Comparison of ENCODE assay signal across 8 cellular contexts in the genomic region with DNA sequence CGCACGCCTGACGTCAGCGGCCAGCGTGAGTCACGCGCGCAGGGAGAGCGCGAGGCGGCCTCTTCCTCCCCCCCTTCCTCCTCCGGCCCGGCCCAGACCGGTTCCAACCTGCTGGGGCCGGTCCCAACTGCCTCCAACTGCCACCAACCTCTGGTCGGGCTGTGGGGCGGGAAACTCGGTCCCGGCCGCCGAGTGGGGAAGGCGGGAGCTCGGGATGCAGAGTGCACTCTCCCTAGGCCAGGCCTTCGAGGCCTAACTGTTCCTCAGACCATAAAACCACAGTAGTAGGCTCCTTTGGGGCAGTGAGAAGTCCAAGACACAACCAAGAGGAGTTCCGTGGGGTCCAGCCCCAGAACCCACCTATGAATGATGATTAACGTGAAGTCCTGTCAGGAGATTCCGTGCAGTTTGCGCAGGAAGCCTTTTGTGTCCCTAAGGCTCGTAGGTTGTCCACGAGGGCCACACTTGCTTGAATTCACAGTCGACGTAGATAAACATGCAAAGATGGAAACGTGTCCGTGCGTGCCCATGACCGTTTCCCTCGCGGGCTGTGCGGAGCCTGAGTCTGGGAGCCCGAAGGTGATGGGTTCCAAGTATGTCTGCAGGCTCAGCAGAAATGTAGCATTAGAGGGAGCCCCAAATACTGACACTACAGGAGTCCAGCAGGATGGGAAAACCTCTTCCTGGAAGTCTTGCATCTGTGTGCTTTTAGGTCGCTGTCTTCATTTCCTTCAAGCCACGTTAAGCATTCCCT. TPM values are rescaled to one million over a fixed set of nuclear protein-coding genes. Genes with fewer than 3 reads are reported as not detected.
DNase-seq lines count a peak whose midpoint lies in the region; ATAC-seq, FAIRE-seq and TF ChIP-seq lines count a peak whose summit lies in the region.

No MANE protein-coding gene starts in this region.

- CTCF ChIA-PET in activated CD8-positive, alpha-beta T cell treated with anti-CD3 and anti-CD28 coated beads for 36 hours (lab: Charles Lee), result interaction anchor here (0.6 to 3.0 kb wide), 11 partner anchors 8 to 203 kb away, joined by 3 to 22 read pairs (median 4); a partner anchor contains a TSS
- CTCF ChIA-PET in endothelial cell of umbilical vein (lab: Charles Lee), result interaction anchor here (1.0 to 5.7 kb wide), 4 partner anchors 8 to 63 kb away, joined by 3 to 73 read pairs (median 6); no protein-coding TSS in a partner anchor

- dilution Hi-C loops in endothelial cell of umbilical vein (cut with MboI; ENCODE audit: extremely low pct_ligation_motif_present, low sequenced_read_pairs), result no loop called here

- DNase-seq in NCI-H526 treated with DMSO at 0.1 percent for 48 hours (lab: John Stamatoyannopoulos, UW) (peak; percentile 84), endothelial cell of umbilical vein (ENCODE audit: low read depth, low spot score) (no peak)
- peak; percentile 91 for DNase-seq in activated CD8-positive, alpha-beta T cell treated with anti-CD3 and anti-CD28 coated beads for 36 hours
- peak; percentile 78 for DNase-seq in stimulated activated CD8-positive, alpha-beta memory T cell treated with anti-CD3 and anti-CD28 coated beads, Interleukin-2, amount 100 ng/mL, for 48 hours (ENCODE audit: low read depth in 2 of 2)

- H3K27ac Mint-ChIP-seq in activated CD8-positive, alpha-beta T cell treated with anti-CD3 and anti-CD28 coated beads for 36 hours, result peak overlapping the region; percentile 100

- TSS peak; percentile 48 for BruUV-seq in endothelial cell of umbilical vein (replicated peaks; lab: Mats Ljungman, UMichigan)

- peak; percentile 83 for TF ChIP-seq POLR2A in endothelial cell of umbilical vein (IDR thresholded peaks at IDR 0.05; ENCODE audit: low read depth, low read length)

- H4K20me1 ChIP-seq in BLaER1, result peaks cover 20% of the 10 kb centered on the region
- H4K20me1 ChIP-seq in endothelial cell of umbilical vein (replicated peaks; ENCODE audit: control insufficient read depth, extremely low read depth, insufficient read depth, low read length), result no peaks in the 10 kb centered on the region

- peak overlapping the region; percentile 99 for H3K9ac ChIP-seq in BLaER1
- H3K9ac ChIP-seq in endothelial cell of umbilical vein (replicated peaks; ENCODE audit: extremely low read depth, insufficient read depth, low read length), result peak overlapping the region; percentile 83

- no peaks in the 10 kb centered on the region for H3K9me1 ChIP-seq in endothelial cell of umbilical vein (replicated peaks; ENCODE audit: control insufficient read depth, extremely low read depth, insufficient read depth, low read length)

- peak overlapping the region; percentile 100 for H3K27ac ChIP-seq in BLaER1
- peak overlapping the region; percentile 88 for H3K27ac ChIP-seq in endothelial cell of umbilical vein (ENCODE audit: insufficient read depth, low read depth, low read length)

- H3K36me3 ChIP-seq in BLaER1, result peaks cover 28% of the 10 kb centered on the region
- H3K36me3 ChIP-seq in endothelial cell of umbilical vein (ENCODE audit: control insufficient read depth in 2 of 2, extremely low read depth in 1 of 2, insufficient read depth in 2 of 2, low read length in 2 of 2), result no peaks in the 10 kb centered on the region

- ATAC-seq in GM19035 (IDR thresholded peaks at IDR 0.05; ENCODE audit: unreplicated experiment) (peak; percentile 57), HG03342 (IDR thresholded peaks at IDR 0.05; ENCODE audit: unreplicated experiment) (peak; percentile 59)
- ATAC-seq in activated CD8-positive, alpha-beta T cell treated with anti-CD3 and anti-CD28 coated beads for 36 hours, result peak; percentile 65

- H3K27me3 Mint-ChIP-seq in activated CD8-positive, alpha-beta T cell treated with anti-CD3 and anti-CD28 coated beads for 36 hours, result no peaks in the 10 kb centered on the region

- H3K4me2 ChIP-seq in BLaER1 (peak overlapping the region; percentile 98), endothelial cell of umbilical vein (ENCODE audit: insufficient read depth, low read length) (peak overlapping the region; percentile 80)

- H3K9me3 ChIP-seq in BLaER1 (no peaks in the 10 kb centered on the region), endothelial cell of umbilical vein (replicated peaks; ENCODE audit: control insufficient read depth, insufficient read depth, low read length) (no peaks in the 10 kb centered on the region), mononuclear cell (ENCODE audit: low read depth, low read length) (no peaks in the 10 kb centered on the region)

- peaks cover 18% of the 10 kb centered on the region for H3K36me3 Mint-ChIP-seq in activated CD8-positive, alpha-beta T cell treated with anti-CD3 and anti-CD28 coated beads for 36 hours (ENCODE audit: low read depth)

- H3K4me3 ChIP-seq in BLaER1 (peak overlapping the region; percentile 79), endothelial cell of umbilical vein (replicated peaks in 1 of 3; ENCODE audit: insufficient read depth in 1 of 3, low read depth in 1 of 3, low read length in 3 of 3) (peak overlapping the region in 2 of 3 experiments; percentile 32 to 55), mononuclear cell (ENCODE audit: low read length) (peak overlapping the region; percentile 65)

- TF ChIP-seq CTCF in activated CD8-positive, alpha-beta T cell treated with anti-CD3 and anti-CD28 coated beads for 36 hours (IDR thresholded peaks at IDR 0.05), result no peak
- no peak for TF ChIP-seq CTCF in endothelial cell of umbilical vein (IDR thresholded peaks at IDR 0.05; ENCODE audit: extremely low read depth in 1 of 2, insufficient read depth in 1 of 2, low read depth in 1 of 2, low read length in 2 of 2)

- peak overlapping the region; percentile 93 for H3K4me3 Mint-ChIP-seq in activated CD8-positive, alpha-beta T cell treated with anti-CD3 and anti-CD28 coated beads for 36 hours

- H2AFZ ChIP-seq in endothelial cell of umbilical vein (ENCODE audit: low read depth, low read length), result peak overlapping the region; percentile 24

- POLR2A ChIA-PET in activated CD8-positive, alpha-beta T cell treated with anti-CD3 and anti-CD28 coated beads for 36 hours (lab: Charles Lee), result interaction anchor here (0.6 to 6.3 kb wide), 18 partner anchors 10 to 671 kb away, joined by 3 to 74 read pairs (median 5); a partner anchor contains a TSS
- POLR2A ChIA-PET in endothelial cell of umbilical vein (lab: Charles Lee), result interaction anchor here (1.4 kb wide), 1 partner anchor 9 kb away, joined by 5 read pairs; no protein-coding TSS in a partner anchor

- no peaks in the 10 kb centered on the region for H3K9me3 Mint-ChIP-seq in activated CD8-positive, alpha-beta T cell treated with anti-CD3 and anti-CD28 coated beads for 36 hours

- FAIRE-seq in endothelial cell of umbilical vein (lab: Jason Lieb, UNC), result no peak

- H3K4me1 Mint-ChIP-seq in activated CD8-positive, alpha-beta T cell treated with anti-CD3 and anti-CD28 coated beads for 36 hours (ENCODE audit: low read depth), result peaks cover 32% of the 10 kb centered on the region

- intact Hi-C loops in activated CD8-positive, alpha-beta T cell treated with anti-CD3 and anti-CD28 coated beads for 36 hours (cut with micrococcal nuclease), result no loop called here
- intact Hi-C loops in endothelial cell of umbilical vein (cut with micrococcal nuclease), result loop anchor here (2.0 kb wide), 2 partner anchors 70 to 194 kb away; a partner anchor contains a TSS

- H3K79me2 ChIP-seq in endothelial cell of umbilical vein (ENCODE audit: control insufficient read depth, insufficient read depth, low read length), result peaks cover 23% of the 10 kb centered on the region

- H3K4me1 ChIP-seq in BLaER1 (peaks cover 61% of the 10 kb centered on the region), endothelial cell of umbilical vein (ENCODE audit: control insufficient read depth, extremely low read depth, insufficient read depth, low read length) (peaks cover 29% of the 10 kb centered on the region), mononuclear cell (ENCODE audit: insufficient read depth, low read length) (peaks cover 49% of the 10 kb centered on the region)

- no peaks in the 10 kb centered on the region for H3K27me3 ChIP-seq in BLaER1
- H3K27me3 ChIP-seq in endothelial cell of umbilical vein (ENCODE audit: control insufficient read depth in 2 of 2, insufficient read depth in 2 of 2, low read length in 2 of 2), result no peaks in the 10 kb centered on the region
- no peaks in the 10 kb centered on the region for H3K27me3 ChIP-seq in mononuclear cell (ENCODE audit: insufficient read depth, low read length)

RNA-seq across cellular contexts. Expression of a gene that starts 0.6 kb away (rescaled TPM):
- total RNA-seq in activated CD8-positive, alpha-beta T cell treated with anti-CD3 and anti-CD28 coated beads for 36 hours, result 10 to 100 TPM; 26.4 to 26.6 TPM
- total RNA-seq in endothelial cell of umbilical vein (23.2 and 25.9 TPM in 2 replicates), mononuclear cell (32.8 TPM)
- polyA plus RNA-seq in endothelial cell of umbilical vein, result 16.0 and 18.0 TPM in 2 replicates
- 11.7 and 12.6 TPM in 2 replicates for polyA plus RNA-seq in endothelial cell of umbilical vein (2011; cell fraction: cytosol; rRNA removed)
- 36.1 and 39.0 TPM in 2 replicates for polyA plus RNA-seq in endothelial cell of umbilical vein (2011; cell fraction: nucleus; rRNA removed)
- polyA plus RNA-seq in endothelial cell of umbilical vein (2012), result 12.7 and 14.2 TPM in 2 replicates
- 29.5 and 43.8 TPM in 2 replicates for polyA minus RNA-seq in endothelial cell of umbilical vein
- 8.2 TPM for polyA minus RNA-seq in endothelial cell of umbilical vein (2011; cell fraction: cytosol; rRNA and poly(A)+ RNA removed)
- 62.6 and 83.0 TPM in 2 replicates for polyA minus RNA-seq in endothelial cell of umbilical vein (2011; cell fraction: nucleus; rRNA and poly(A)+ RNA removed)

RNA-seq across cellular contexts. Expression of a gene that starts 20.2 kb away (rescaled TPM):
- 10 to 100 TPM; 43.4 to 50.7 TPM for total RNA-seq in activated CD8-positive, alpha-beta T cell treated with anti-CD3 and anti-CD28 coated beads for 36 hours
- 45.8 and 47.0 TPM in 2 replicates for total RNA-seq in endothelial cell of umbilical vein
- polyA plus RNA-seq in endothelial cell of umbilical vein, result 63.7 and 90.1 TPM in 2 replicates
- 28.3 and 34.9 TPM in 2 replicates for polyA plus RNA-seq in endothelial cell of umbilical vein (2011; cell fraction: cytosol; rRNA removed)
- 29.7 and 38.8 TPM in 2 replicates for polyA plus RNA-seq in endothelial cell of umbilical vein (2011; cell fraction: nucleus; rRNA removed)
- polyA plus RNA-seq in endothelial cell of umbilical vein (2012), result 30.9 and 56.4 TPM in 2 replicates
- polyA minus RNA-seq in endothelial cell of umbilical vein, result 14.1 and 22.7 TPM in 2 replicates
- 30.7 TPM for polyA minus RNA-seq in endothelial cell of umbilical vein (2011; cell fraction: cytosol; rRNA and poly(A)+ RNA removed)
- 6.7 and 12.7 TPM in 2 replicates for polyA minus RNA-seq in endothelial cell of umbilical vein (2011; cell fraction: nucleus; rRNA and poly(A)+ RNA removed)
- 8.8 TPM for total RNA-seq in mononuclear cell

RNA-seq across cellular contexts. Expression of a gene that starts 59.0 kb away (rescaled TPM):
- total RNA-seq in activated CD8-positive, alpha-beta T cell treated with anti-CD3 and anti-CD28 coated beads for 36 hours, result 100 to 1,000 TPM; 136 to 144 TPM
- total RNA-seq in endothelial cell of umbilical vein (7.1 and 14.9 TPM in 2 replicates), mononuclear cell (42.9 TPM)
- polyA plus RNA-seq in endothelial cell of umbilical vein, result 6.9 and 7.7 TPM in 2 replicates
- polyA plus RNA-seq in endothelial cell of umbilical vein (2011; cell fraction: cytosol; rRNA removed), result 3.3 and 4.8 TPM in 2 replicates
- 24.6 and 25.1 TPM in 2 replicates for polyA plus RNA-seq in endothelial cell of umbilical vein (2011; cell fraction: nucleus; rRNA removed)
- polyA plus RNA-seq in endothelial cell of umbilical vein (2012), result 2.2 and 3.1 TPM in 2 replicates
- polyA minus RNA-seq in endothelial cell of umbilical vein, result 6.7 and 7.4 TPM in 2 replicates
- 62.6 TPM for polyA minus RNA-seq in endothelial cell of umbilical vein (2011; cell fraction: cytosol; rRNA and poly(A)+ RNA removed)
- polyA minus RNA-seq in endothelial cell of umbilical vein (2011; cell fraction: nucleus; rRNA and poly(A)+ RNA removed), result 7.5 and 14.8 TPM in 2 replicates
